In genomic region chr17:81470944-81471803, GRCh38 we compare ENCODE assay signal across 13 cellular contexts.
DNase-seq lines count a peak whose midpoint lies in the region; FAIRE-seq and TF ChIP-seq lines count a peak whose summit lies in the region.
"Had no signal": no experiment of that assay in that cellular context is flagged by ENCODE, and none has a peak within 500 bp of the region (broad histone marks: within the 10 kb centered on the region; RNA-seq: fewer than 3 reads in every experiment).

No MANE protein-coding gene starts in this region.

- no peaks in the 10 kb centered on the region for H3K36me3 ChIP-seq in KMS-11 (ENCODE audit: insufficient read depth)

- DNase-seq in hepatic stellate cell (ENCODE audit: low spot score) (no peak), HEK293T (ENCODE audit: extremely low spot score) (no peak), D721Med (ENCODE audit: insufficient read length, low spot score) (no peak)
- DNase-seq in activated naive CD4-positive, alpha-beta T cell treated with anti-CD3 and anti-CD28 coated beads, Interleukin-2, amount 50 U/mL, for 16 hours = no peak
- DNase-seq: activated naive CD8-positive, alpha-beta T cell treated with anti-CD3 and anti-CD28 coated beads for 36 hours; DMS79; effector CD4-positive, alpha-beta T cell had no signal

- peaks cover 8% of the 10 kb centered on the region for H3K4me1 ChIP-seq in KMS-11 (ENCODE audit: low read depth, poor library complexity, severe bottlenecking)

- H3K4me3 Mint-ChIP-seq in nephron = peak overlapping the region in 1 of 3 experiments; percentile 48
- H3K4me3 Mint-ChIP-seq: activated naive CD8-positive, alpha-beta T cell treated with anti-CD3 and anti-CD28 coated beads for 36 hours; memory B cell had no signal

- H3K4me2 ChIP-seq in KMS-11 = no peak overlapping the region; the same call in 1 of the 2 replicates

- H2AFZ ChIP-seq in KMS-11 (ENCODE audit: low read depth) = peak overlapping the region; percentile 66; the same call in 1 of the 2 replicates

- no peak for FAIRE-seq in D721Med (lab: Jason Lieb, UNC)
- FAIRE-seq: RCC 7860 had no signal

- no peaks in the 10 kb centered on the region for H3K79me2 ChIP-seq in KMS-11 (ENCODE audit: insufficient read depth, low read depth)

- no peak overlapping the region for H3K9ac ChIP-seq in KMS-11

- H3K27me3 ChIP-seq in KMS-11 (ENCODE audit: insufficient read depth, low read depth) = peaks cover 98% of the 10 kb centered on the region

- peaks cover 12% of the 10 kb centered on the region for H3K4me1 Mint-ChIP-seq in nephron
- H3K4me1 Mint-ChIP-seq: activated naive CD8-positive, alpha-beta T cell treated with anti-CD3 and anti-CD28 coated beads for 36 hours; memory B cell had no signal

- H3K27me3 Mint-ChIP-seq in nephron (ENCODE audit: low read depth) = peaks cover 3% of the 10 kb centered on the region
- H3K27me3 Mint-ChIP-seq: activated naive CD8-positive, alpha-beta T cell treated with anti-CD3 and anti-CD28 coated beads for 36 hours had no signal

- POLR2A ChIA-PET in HEK293T (lab: Yijun Ruan, JAX) = interaction anchor here (0.6 to 2.2 kb wide), 2 partner anchors 10 to 152 kb away, joined by 3 to 10 read pairs; no protein-coding TSS in a partner anchor

- no peaks in the 10 kb centered on the region for H3K9me3 Mint-ChIP-seq in nephron
- H3K9me3 Mint-ChIP-seq: activated naive CD8-positive, alpha-beta T cell treated with anti-CD3 and anti-CD28 coated beads for 36 hours; memory B cell had no signal

- CTCF ChIA-PET in HEK293T (lab: Yijun Ruan, JAX) = no interaction called here

- H4K20me1 ChIP-seq in KMS-11 (ENCODE audit: insufficient read depth) = no peaks in the 10 kb centered on the region

- TF ChIP-seq CTCF in 22Rv1 (IDR thresholded peaks at IDR 0.05) (no peak), KMS-11 (conservative IDR thresholded peaks at IDR 0.05; ENCODE audit: low read depth, low read length) (no peak), nephron (IDR thresholded peaks at IDR 0.05; ENCODE audit: unreplicated experiment in 3 of 3) (no peak), D721Med (IDR thresholded peaks at IDR 0.05; ENCODE audit: insufficient read depth, missing control alignments) (no peak)

- H3K27ac ChIP-seq in 22Rv1 (peak overlapping the region; percentile 73), KMS-11 (no peak overlapping the region), cingulate gyrus (ENCODE audit: low read depth, low read length) (peak overlapping the region; percentile 51)

- H3K36me3 Mint-ChIP-seq in nephron (ENCODE audit: low read depth) = no peaks in the 10 kb centered on the region
- H3K36me3 Mint-ChIP-seq: activated naive CD8-positive, alpha-beta T cell treated with anti-CD3 and anti-CD28 coated beads for 36 hours; memory B cell had no signal

- no peak overlapping the region for H3K4me3 ChIP-seq in KMS-11 (IDR thresholded peaks at IDR 0.05; ENCODE audit: insufficient read depth, low read depth, low read length)

- H3K27ac Mint-ChIP-seq in nephron = peak overlapping the region; percentile 6 to 77 (median 48)
- H3K27ac Mint-ChIP-seq: activated naive CD8-positive, alpha-beta T cell treated with anti-CD3 and anti-CD28 coated beads for 36 hours; memory B cell had no signal

TF ChIP-seq in HEK293T, 16 proteins besides CTCF, POLR2A, EP300 and RAD21:
- TF ChIP-seq SP1 (IDR thresholded peaks at IDR 0.05) = no peak
- no peak for TF ChIP-seq ARNT (IDR thresholded peaks at IDR 0.05)
- TF ChIP-seq FOXA1 (IDR thresholded peaks at IDR 0.05) = no peak
- no peak for TF ChIP-seq SUZ12 (IDR thresholded peaks at IDR 0.05)
- TF ChIP-seq FOXK2 (IDR thresholded peaks at IDR 0.05) = no peak
- no peak for TF ChIP-seq L3MBTL2 (conservative IDR thresholded peaks at IDR 0.05)
- no peak for TF ChIP-seq CTBP1 (IDR thresholded peaks at IDR 0.05; ENCODE audit: borderline replicate concordance)
- no peak for TF ChIP-seq PKNOX1 (IDR thresholded peaks at IDR 0.05)
- no peak for TF ChIP-seq HDGF (IDR thresholded peaks at IDR 0.05; ENCODE audit: borderline replicate concordance)
TF ChIP-seq in HEK293T: peak in this region for 0.
